ENCODE assay signal across 28 cellular contexts in genomic region chr4:95204267-95204835, GRCh38.
DNase-seq lines count a peak whose midpoint lies in the region; ATAC-seq and TF ChIP-seq lines count a peak whose summit lies in the region.
"Had no signal": no experiment of that assay in that cellular context is flagged by ENCODE, and none has a peak within 500 bp of the region (broad histone marks: within the 10 kb centered on the region; RNA-seq: fewer than 3 reads in every experiment).

No MANE protein-coding gene starts in this region.

- ATAC-seq in left ventricle myocardium superior (peak; percentile 43), GM21576 (IDR thresholded peaks at IDR 0.05; ENCODE audit: unreplicated experiment) (no peak)
- ATAC-seq: body of pancreas, left lobe of liver, right lobe of liver, T-cell had no signal

- H3K9me3 ChIP-seq in left ventricle myocardium inferior (replicated peaks): no peaks in the 10 kb centered on the region
- no peaks in the 10 kb centered on the region for H3K9me3 ChIP-seq in endodermal cell (ENCODE audit: control insufficient read depth, low read length)
- no peaks in the 10 kb centered on the region for H3K9me3 ChIP-seq in neural progenitor cell (ENCODE audit: low read depth)
- H3K9me3 ChIP-seq: body of pancreas, right lobe of liver, SJSA1 had no signal

- H3K4me3 Mint-ChIP-seq in endodermal cell (no peak overlapping the region), neural progenitor cell (no peak overlapping the region)
- no peak overlapping the region for H3K4me3 Mint-ChIP-seq in activated CD4-positive, alpha-beta T cell treated with anti-CD3 and anti-CD28 coated beads, Interleukin-2, amount 10 ng/mL, durations not matched to agents 24 days and 14 days
- H3K4me3 Mint-ChIP-seq: activated CD4-positive, alpha-beta T cell treated with anti-CD3 and anti-CD28 coated beads, Interleukin-2, amount 10 ng/mL, durations not matched to agents 7 days and 5 days; activated naive CD8-positive, alpha-beta T cell; T-cell; type B pancreatic cell had no signal

- H3K27me3 ChIP-seq in left ventricle myocardium inferior (ENCODE audit: low read depth) (no peaks in the 10 kb centered on the region), endodermal cell (ENCODE audit: control insufficient read depth, insufficient read depth, low read length, poor library complexity, severe bottlenecking) (no peaks in the 10 kb centered on the region), neural progenitor cell (no peaks in the 10 kb centered on the region)
- H3K27me3 ChIP-seq: body of pancreas, right lobe of liver, SJSA1 had no signal

- 89 to 90% methylated on average over 8 of the region's 8 CpGs for WGBS in endodermal cell (ENCODE audit: insufficient coverage in 1 of 2, insufficient read length in 1 of 2), 2 experiments

- H3K79me2 ChIP-seq in neural progenitor cell (ENCODE audit: low read depth): no peaks in the 10 kb centered on the region

- TF ChIP-seq CTCF in left ventricle myocardium inferior (IDR thresholded peaks at IDR 0.05; ENCODE audit: borderline replicate concordance) (no peak), endodermal cell (conservative IDR thresholded peaks at IDR 0.05) (no peak), neural progenitor cell (IDR thresholded peaks at IDR 0.05) (no peak)

- H2AFZ ChIP-seq in neural progenitor cell (replicated peaks): peak overlapping the region; percentile 42

- H3K4me2 ChIP-seq in neural progenitor cell: no peak overlapping the region

- intact Hi-C loops in left ventricle myocardium superior (cut with micrococcal nuclease) (no loop called here), left ventricle myocardium inferior (cut with micrococcal nuclease) (no loop called here)
- intact Hi-C loops in activated CD4-positive, alpha-beta T cell treated with anti-CD3 and anti-CD28 coated beads, Interleukin-2, amount 10 ng/mL, durations not matched to agents 24 days and 14 days (cut with micrococcal nuclease): no loop called here

- H3K27me3 Mint-ChIP-seq in endodermal cell (ENCODE audit: insufficient read depth) (no peaks in the 10 kb centered on the region), neural progenitor cell (ENCODE audit: insufficient read depth, low read depth) (peaks cover 3% of the 10 kb centered on the region)
- H3K27me3 Mint-ChIP-seq in activated CD4-positive, alpha-beta T cell treated with anti-CD3 and anti-CD28 coated beads, Interleukin-2, amount 10 ng/mL, durations not matched to agents 24 days and 14 days: peaks cover 3% of the 10 kb centered on the region
- H3K27me3 Mint-ChIP-seq: activated CD4-positive, alpha-beta T cell treated with anti-CD3 and anti-CD28 coated beads, Interleukin-2, amount 10 ng/mL, durations not matched to agents 7 days and 5 days; activated naive CD8-positive, alpha-beta T cell; T-cell had no signal

- H3K9me3 Mint-ChIP-seq in endodermal cell (no peaks in the 10 kb centered on the region), neural progenitor cell (no peaks in the 10 kb centered on the region)
- H3K9me3 Mint-ChIP-seq in activated CD4-positive, alpha-beta T cell treated with anti-CD3 and anti-CD28 coated beads, Interleukin-2, amount 10 ng/mL, durations not matched to agents 24 days and 14 days: no peaks in the 10 kb centered on the region
- H3K9me3 Mint-ChIP-seq: activated CD4-positive, alpha-beta T cell treated with anti-CD3 and anti-CD28 coated beads, Interleukin-2, amount 10 ng/mL, durations not matched to agents 7 days and 5 days; T-cell; type B pancreatic cell had no signal

- no peak overlapping the region for H3K27ac Mint-ChIP-seq in endodermal cell
- H3K27ac Mint-ChIP-seq in neural progenitor cell: no peak overlapping the region
- no peak overlapping the region for H3K27ac Mint-ChIP-seq in activated CD4-positive, alpha-beta T cell treated with anti-CD3 and anti-CD28 coated beads, Interleukin-2, amount 10 ng/mL, durations not matched to agents 24 days and 14 days
- H3K27ac Mint-ChIP-seq: activated CD4-positive, alpha-beta T cell treated with anti-CD3 and anti-CD28 coated beads, Interleukin-2, amount 10 ng/mL, durations not matched to agents 7 days and 5 days; activated naive CD8-positive, alpha-beta T cell; T-cell; type B pancreatic cell had no signal

- H3K27ac ChIP-seq in left ventricle myocardium inferior (replicated peaks) (no peak overlapping the region), endodermal cell (ENCODE audit: low read depth, low read length) (no peak overlapping the region), neural progenitor cell (no peak overlapping the region)
- H3K27ac ChIP-seq: body of pancreas, C4-2B, right lobe of liver, SJSA1 had no signal

- H3K36me3 ChIP-seq in left ventricle myocardium inferior: peaks cover 6% of the 10 kb centered on the region
- H3K36me3 ChIP-seq in endodermal cell (ENCODE audit: control insufficient read depth, insufficient read depth, low read length): no peaks in the 10 kb centered on the region
- H3K36me3 ChIP-seq in neural progenitor cell: no peaks in the 10 kb centered on the region
- H3K36me3 ChIP-seq: right lobe of liver, SJSA1 had no signal

- no peak overlapping the region for H3K9ac ChIP-seq in endodermal cell (ENCODE audit: extremely low read depth, low read length, poor library complexity, severe bottlenecking)
- no peak overlapping the region for H3K9ac ChIP-seq in neural progenitor cell

- H3K4me1 ChIP-seq in left ventricle myocardium inferior (no peaks in the 10 kb centered on the region), endodermal cell (ENCODE audit: control insufficient read depth, insufficient read depth, low read length) (no peaks in the 10 kb centered on the region), neural progenitor cell (no peaks in the 10 kb centered on the region)
- H3K4me1 ChIP-seq: body of pancreas, right lobe of liver, SJSA1 had no signal

- DNase-seq in left ventricle myocardium superior (no peak), left ventricle myocardium inferior (no peak), endodermal cell (peak; percentile 56), neural progenitor cell (ENCODE audit: low spot score) (no peak), NCI-H1092 treated with DMSO at 0.1 percent for 48 hours (lab: John Stamatoyannopoulos, UW) (no peak), NCI-H226 (no peak)
- DNase-seq in activated CD4-positive, alpha-beta T cell treated with anti-CD3 and anti-CD28 coated beads, Interleukin-2, amount 10 ng/mL, durations not matched to agents 24 days and 14 days: no peak
- DNase-seq: activated CD4-positive, alpha-beta T cell treated with anti-CD3 and anti-CD28 coated beads, Interleukin-2, amount 10 ng/mL, durations not matched to agents 7 days and 5 days; activated effector memory CD4-positive, alpha-beta T cell treated with anti-CD3 and anti-CD28 coated beads, Interleukin-2, amount 50 U/mL, for 16 hours; activated T-cell treated with anti-CD3 and anti-CD28 coated beads, Interleukin-2, amount 50 U/mL, for 1 hour; body of pancreas; cerebellar nuclear complex; GOT3; mesenchymal stem cell; NCI-H1048; NCI-H1694 treated with DMSO at 0.1 percent for 48 hours; right lobe of liver; RPMI8226; stimulated activated CD4-positive, alpha-beta T cell treated with anti-CD3 and anti-CD28 coated beads, Interleukin-12 subunit alpha, Interleukin-12 subunit beta, amount 100 ng/mL, for 4 hours; stimulated activated CD4-positive, alpha-beta T cell treated with anti-CD3 and anti-CD28 coated beads, Interleukin-2, amount 100 ng/mL, for 48 hours; T-cell had no signal

- no peaks in the 10 kb centered on the region for H3K36me3 Mint-ChIP-seq in endodermal cell (ENCODE audit: low read depth)
- peaks cover 32% of the 10 kb centered on the region for H3K36me3 Mint-ChIP-seq in neural progenitor cell
- H3K36me3 Mint-ChIP-seq in activated CD4-positive, alpha-beta T cell treated with anti-CD3 and anti-CD28 coated beads, Interleukin-2, amount 10 ng/mL, durations not matched to agents 24 days and 14 days (ENCODE audit: low read depth): no peaks in the 10 kb centered on the region
- H3K36me3 Mint-ChIP-seq: activated naive CD8-positive, alpha-beta T cell; T-cell had no signal

- no peaks in the 10 kb centered on the region for H3K4me1 Mint-ChIP-seq in endodermal cell
- peaks cover 13% of the 10 kb centered on the region for H3K4me1 Mint-ChIP-seq in neural progenitor cell
- H3K4me1 Mint-ChIP-seq in activated CD4-positive, alpha-beta T cell treated with anti-CD3 and anti-CD28 coated beads, Interleukin-2, amount 10 ng/mL, durations not matched to agents 24 days and 14 days: no peaks in the 10 kb centered on the region
- H3K4me1 Mint-ChIP-seq: activated CD4-positive, alpha-beta T cell treated with anti-CD3 and anti-CD28 coated beads, Interleukin-2, amount 10 ng/mL, durations not matched to agents 7 days and 5 days; T-cell had no signal

- H3K4me3 ChIP-seq in left ventricle myocardium inferior (no peak overlapping the region), endodermal cell (ENCODE audit: low read length) (no peak overlapping the region), neural progenitor cell (no peak overlapping the region)
- H3K4me3 ChIP-seq: body of pancreas, K562, right lobe of liver, SJSA1 had no signal

- H3F3A ChIP-seq in neural progenitor cell (ENCODE audit: low read depth): no peaks in the 10 kb centered on the region

- no peaks in the 10 kb centered on the region for H4K20me1 ChIP-seq in neural progenitor cell (ENCODE audit: low read depth)
